1 cellular context compared by ENCODE assay signal in the genomic region with DNA sequence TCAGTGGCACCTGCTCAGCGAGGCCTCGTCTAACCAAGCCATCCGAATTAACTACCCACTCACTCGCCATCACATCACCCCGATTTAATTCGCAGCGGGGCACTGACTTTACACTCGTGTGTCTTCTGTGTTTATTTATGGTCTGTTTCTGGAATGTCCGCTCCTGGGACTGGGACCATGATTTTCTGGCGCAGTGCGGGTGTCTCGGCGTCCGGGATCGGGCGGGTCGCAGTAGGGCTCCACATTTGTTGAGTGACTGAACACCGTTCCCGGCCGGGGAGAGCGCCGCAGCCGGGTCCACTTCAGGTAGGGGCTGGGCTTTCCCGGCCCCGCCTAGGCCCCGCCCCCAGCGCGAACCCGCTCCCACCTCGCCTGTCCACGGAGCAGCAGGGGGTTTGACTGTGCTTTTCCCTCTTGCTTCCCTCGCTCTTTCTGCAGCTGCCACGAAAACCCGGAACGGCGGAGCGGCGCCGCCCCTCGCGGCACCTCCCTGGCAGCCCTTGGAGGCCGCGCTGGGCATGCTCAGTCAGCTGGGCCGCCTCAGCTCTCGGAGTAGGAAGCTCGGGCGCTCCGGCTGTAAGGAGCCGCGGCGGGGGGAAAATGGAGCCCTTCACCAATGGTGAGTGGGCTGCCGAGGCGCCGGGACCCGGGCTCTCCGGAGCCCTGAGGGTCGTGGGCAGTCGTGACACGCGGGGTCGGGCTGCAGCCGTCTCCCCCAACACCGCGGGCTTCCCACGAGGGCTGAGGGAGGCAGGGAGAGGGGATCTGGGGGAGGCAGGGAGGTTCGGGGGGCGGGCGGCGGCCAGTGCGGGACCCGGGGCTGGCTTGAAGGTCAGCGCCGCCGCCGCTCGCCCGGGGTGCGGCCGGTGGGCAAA.
TF ChIP-seq lines count a peak whose summit lies in the region.

Gene LNPEP, plus strand, starts transcription at position 525 of the 875 bp plus-strand sequence. Its CDS starts 76 bp downstream, at position 601.

TF ChIP-seq in GM23338, 12 proteins besides CTCF, POLR2A, EP300 and RAD21:
- TF ChIP-seq, protein P1, sequence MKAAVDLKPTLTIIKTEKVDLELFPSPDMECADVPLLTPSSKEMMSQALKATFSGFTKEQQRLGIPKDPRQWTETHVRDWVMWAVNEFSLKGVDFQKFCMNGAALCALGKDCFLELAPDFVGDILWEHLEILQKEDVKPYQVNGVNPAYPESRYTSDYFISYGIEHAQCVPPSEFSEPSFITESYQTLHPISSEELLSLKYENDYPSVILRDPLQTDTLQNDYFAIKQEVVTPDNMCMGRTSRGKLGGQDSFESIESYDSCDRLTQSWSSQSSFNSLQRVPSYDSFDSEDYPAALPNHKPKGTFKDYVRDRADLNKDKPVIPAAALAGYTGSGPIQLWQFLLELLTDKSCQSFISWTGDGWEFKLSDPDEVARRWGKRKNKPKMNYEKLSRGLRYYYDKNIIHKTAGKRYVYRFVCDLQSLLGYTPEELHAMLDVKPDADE (IDR thresholded peaks at IDR 0.05), result no peak
- TF ChIP-seq EZH2 (IDR thresholded peaks at IDR 0.05; ENCODE audit: low read depth, unreplicated experiment) (peak; percentile 33), JUNB (IDR thresholded peaks at IDR 0.05; ENCODE audit: unreplicated experiment) (no peak), REST (IDR thresholded peaks at IDR 0.05; ENCODE audit: unreplicated experiment) (no peak), ZNF462 (CRISPR knock-in tag; IDR thresholded peaks at IDR 0.05) (no peak), ZNF114 (CRISPR knock-in tag; IDR thresholded peaks at IDR 0.05) (no peak), CREB1 (CRISPR knock-in tag; IDR thresholded peaks at IDR 0.05; ENCODE audit: low read depth) (no peak), STAT1 (IDR thresholded peaks at IDR 0.05; ENCODE audit: unreplicated experiment) (no peak)
